10 cellular contexts compared by ENCODE assay signal in the genomic region with DNA sequence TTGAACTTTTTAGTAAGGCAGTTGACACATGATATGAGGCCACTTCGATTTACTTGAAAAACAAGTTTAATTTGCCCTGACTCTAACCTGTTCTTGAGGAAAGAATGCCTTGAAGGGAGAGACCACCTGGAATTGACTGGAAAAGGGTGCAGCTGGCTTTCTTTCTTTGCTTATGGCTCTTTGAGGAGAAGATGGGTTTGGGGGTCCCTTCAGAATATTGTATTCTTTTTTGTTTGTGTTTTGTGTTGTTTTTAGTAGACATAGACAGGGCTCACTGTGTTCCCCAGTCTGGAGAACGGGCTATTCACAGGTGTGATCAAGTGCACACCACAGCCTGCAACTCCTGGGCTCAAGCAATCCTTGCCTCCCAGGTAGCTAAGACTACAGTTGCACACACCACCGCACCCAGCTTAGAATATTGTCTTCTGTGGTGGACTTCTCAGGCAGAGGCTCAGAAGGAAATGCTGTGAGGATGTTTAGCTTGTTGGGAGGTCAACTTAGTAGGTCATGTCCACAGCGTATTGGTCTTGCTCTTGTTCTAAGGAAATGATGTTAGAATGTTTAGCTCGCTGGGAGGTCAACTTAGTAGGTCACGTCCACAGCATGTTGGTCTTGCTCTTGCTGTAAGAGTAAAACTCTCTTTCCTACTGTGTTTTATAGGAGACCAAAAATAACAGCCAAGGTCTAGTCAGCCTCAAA. TPM values are rescaled to one million over a fixed set of nuclear protein-coding genes. Genes with fewer than 3 reads are reported as not detected.
DNase-seq lines count a peak whose midpoint lies in the region; ATAC-seq and TF ChIP-seq lines count a peak whose summit lies in the region.
"Had no signal": no experiment of that assay in that cellular context is flagged by ENCODE, and none has a peak within 500 bp of the region (broad histone marks: within the 10 kb centered on the region; RNA-seq: fewer than 3 reads in every experiment).

No MANE protein-coding gene starts in this region.

- peaks cover 50% of the 10 kb centered on the region for H3K36me3 Mint-ChIP-seq in MCF 10A (ENCODE audit: insufficient read depth, unreplicated experiment)

- H3K27ac Mint-ChIP-seq in MCF 10A (ENCODE audit: low read depth, unreplicated experiment): peak overlapping the region; percentile 99

- no peaks in the 10 kb centered on the region for H3K27me3 Mint-ChIP-seq in MCF 10A (ENCODE audit: insufficient read depth, unreplicated experiment)

- no peaks in the 10 kb centered on the region for H3K27me3 ChIP-seq in left ventricle myocardium inferior (ENCODE audit: low read depth)
- no peaks in the 10 kb centered on the region for H3K27me3 ChIP-seq in mucosa of stomach (ENCODE audit: control insufficient read depth, insufficient read depth, low read length)
- no peaks in the 10 kb centered on the region for H3K27me3 ChIP-seq in vagina
- H3K27me3 ChIP-seq in WERI-Rb-1 (ENCODE audit: insufficient read depth, low read depth, severe bottlenecking): no peaks in the 10 kb centered on the region

- peak overlapping the region; percentile 76 for H3K4me3 ChIP-seq in left ventricle myocardium inferior
- peak overlapping the region; percentile 86 for H3K4me3 ChIP-seq in mucosa of stomach (ENCODE audit: low read length)
- H3K4me3 ChIP-seq in vagina: peak overlapping the region in 1 of 2 donors; percentile 84
- H3K4me3 ChIP-seq in WERI-Rb-1 (ENCODE audit: low read depth, low read length): no peak overlapping the region

- CTCF ChIA-PET in MCF 10A (lab: Yijun Ruan, JAX): interaction anchor here (0.5 to 2.0 kb wide), 13 partner anchors 7 to 589 kb away, joined by 3 to 5 read pairs (median 3); a partner anchor contains a TSS

- H3K9me3 Mint-ChIP-seq in MCF 10A (ENCODE audit: unreplicated experiment): no peaks in the 10 kb centered on the region

- no peak for TF ChIP-seq POLR2A in vagina (IDR thresholded peaks at IDR 0.05)

- no TSS peak for BruUV-seq in MCF 10A (replicated peaks; lab: Mats Ljungman, UMichigan)

- H3K4me1 ChIP-seq in left ventricle myocardium inferior (peaks cover 35% of the 10 kb centered on the region), mucosa of stomach (ENCODE audit: control insufficient read depth, insufficient read depth, low read length) (peaks cover 22% of the 10 kb centered on the region), vagina (peaks cover 26% of the 10 kb centered on the region)

- peak overlapping the region; percentile 8 for H3K27ac ChIP-seq in left ventricle myocardium inferior (replicated peaks)
- peak overlapping the region; percentile 98 for H3K27ac ChIP-seq in vagina
- H3K27ac ChIP-seq in WERI-Rb-1: no peak overlapping the region

- intact Hi-C loops in left ventricle myocardium inferior (cut with micrococcal nuclease) (no loop called here), Right ventricle myocardium superior (cut with DNase I) (no loop called here), MCF 10A (cut with micrococcal nuclease) (no loop called here), vagina (cut with DNase I) (no loop called here)

- TF ChIP-seq CTCF in left ventricle myocardium inferior (IDR thresholded peaks at IDR 0.05; ENCODE audit: borderline replicate concordance) (no peak), MCF 10A (IDR thresholded peaks at IDR 0.05; ENCODE audit: unreplicated experiment) (no peak), vagina (IDR thresholded peaks at IDR 0.05) (no peak), WERI-Rb-1 (IDR thresholded peaks at IDR 0.05; ENCODE audit: low read depth, low read length) (no peak)

- ATAC-seq in Right ventricle myocardium superior (ENCODE audit: poor library complexity): no peak
- ATAC-seq in activated CD4-positive, CD25-positive, alpha-beta regulatory T cell treated with anti-CD3 and anti-CD28 coated beads, Interleukin-2, amount 50 U/mL, for 24 hours: no peak

- POLR2A ChIA-PET in MCF 10A (lab: Yijun Ruan, JAX): interaction anchor here (0.7 to 6.6 kb wide), 8 partner anchors 8 to 1021 kb away, joined by 3 to 252 read pairs (median 32); a partner anchor contains a TSS

- H3K4me3 Mint-ChIP-seq in MCF 10A (ENCODE audit: unreplicated experiment): peak overlapping the region; percentile 97

- peaks cover 9% of the 10 kb centered on the region for H3K4me1 Mint-ChIP-seq in MCF 10A (ENCODE audit: insufficient read depth, unreplicated experiment)

- H3K36me3 ChIP-seq in left ventricle myocardium inferior: peaks cover 51% of the 10 kb centered on the region
- peaks cover 18% of the 10 kb centered on the region for H3K36me3 ChIP-seq in mucosa of stomach (ENCODE audit: control insufficient read depth, insufficient read depth, low read length)
- H3K36me3 ChIP-seq in vagina: peaks cover 0 to 38% of the 10 kb centered on the region in 2 donors
- H3K36me3 ChIP-seq in WERI-Rb-1: peaks cover 44% of the 10 kb centered on the region

- H3K9me3 ChIP-seq in left ventricle myocardium inferior (replicated peaks): no peaks in the 10 kb centered on the region
- H3K9me3 ChIP-seq in mucosa of stomach (ENCODE audit: control insufficient read depth, low read length): no peaks in the 10 kb centered on the region
- no peaks in the 10 kb centered on the region for H3K9me3 ChIP-seq in vagina
- no peaks in the 10 kb centered on the region for H3K9me3 ChIP-seq in WERI-Rb-1 (ENCODE audit: severe bottlenecking)

- peak overlapping the region; percentile 90 for H3K9ac ChIP-seq in mucosa of stomach (ENCODE audit: low read length)

- DNase-seq in left ventricle myocardium inferior (no peak), Right ventricle myocardium superior (no peak), MCF 10A (ENCODE audit: unreplicated experiment) (no peak), vagina (ENCODE audit: extremely low spot score in 2 of 2) (no peak), WERI-Rb-1 (no peak), SKM-1 treated with dmso at 0.1 percent for 144 hours (lab: John Stamatoyannopoulos, UW; ENCODE audit: unreplicated experiment) (no peak)
- DNase-seq: DMS79, small intestine had no signal

RNA-seq across cellular contexts. Expression of a gene that starts 1.5 kb away (rescaled TPM):
- total RNA-seq in left ventricle myocardium inferior (1.5 TPM), Right ventricle myocardium superior (0.75 TPM), MCF 10A (2022) (1.3 and 2.1 TPM in 2 replicates), vagina (1.2 TPM)

RNA-seq across cellular contexts. Expression of a gene that starts 1.7 kb away (rescaled TPM):
- total RNA-seq in left ventricle myocardium inferior: 74.7 TPM
- total RNA-seq in Right ventricle myocardium superior: 81.7 TPM
- total RNA-seq in MCF 10A (2022): 38.6 and 48.8 TPM in 2 replicates
- total RNA-seq in vagina: 75.6 TPM

RNA-seq across cellular contexts. Expression of a gene that starts 14.2 kb away (rescaled TPM):
- total RNA-seq in left ventricle myocardium inferior (148 TPM), Right ventricle myocardium superior (126 TPM), MCF 10A (2022) (0.47 TPM in 1 of 2 replicates, not detected in the other), vagina (not detected)

RNA-seq across cellular contexts. Expression of a gene that starts 19.7 kb away (rescaled TPM):
- 108 TPM for total RNA-seq in left ventricle myocardium inferior
- total RNA-seq in Right ventricle myocardium superior: 129 TPM
- 126 and 135 TPM in 2 replicates for total RNA-seq in MCF 10A (2022)
- total RNA-seq in vagina: 118 TPM

RNA-seq across cellular contexts. Expression of a gene that starts 22.1 kb away (rescaled TPM):
- 3.1 TPM for total RNA-seq in left ventricle myocardium inferior
- total RNA-seq in Right ventricle myocardium superior: 2.7 TPM
- total RNA-seq in MCF 10A (2022): 64.7 and 112 TPM in 2 replicates
- 18.7 TPM for total RNA-seq in vagina

Comparison
In these comparisons a context has a peak if more than half of its experiments do, and no peak if none do; other contexts are left out.
1. RNA of a gene that starts 14.2 kb away (total RNA-seq): 148 TPM in left ventricle myocardium inferior (single experiment) and 126 TPM in Right ventricle myocardium superior (single experiment); not detected in vagina (single experiment) and 0.47 TPM in MCF 10A; every median in the first group is over 10 times any median in the second.